ENCODE assay signal across 2 cellular contexts in the genomic region with DNA sequence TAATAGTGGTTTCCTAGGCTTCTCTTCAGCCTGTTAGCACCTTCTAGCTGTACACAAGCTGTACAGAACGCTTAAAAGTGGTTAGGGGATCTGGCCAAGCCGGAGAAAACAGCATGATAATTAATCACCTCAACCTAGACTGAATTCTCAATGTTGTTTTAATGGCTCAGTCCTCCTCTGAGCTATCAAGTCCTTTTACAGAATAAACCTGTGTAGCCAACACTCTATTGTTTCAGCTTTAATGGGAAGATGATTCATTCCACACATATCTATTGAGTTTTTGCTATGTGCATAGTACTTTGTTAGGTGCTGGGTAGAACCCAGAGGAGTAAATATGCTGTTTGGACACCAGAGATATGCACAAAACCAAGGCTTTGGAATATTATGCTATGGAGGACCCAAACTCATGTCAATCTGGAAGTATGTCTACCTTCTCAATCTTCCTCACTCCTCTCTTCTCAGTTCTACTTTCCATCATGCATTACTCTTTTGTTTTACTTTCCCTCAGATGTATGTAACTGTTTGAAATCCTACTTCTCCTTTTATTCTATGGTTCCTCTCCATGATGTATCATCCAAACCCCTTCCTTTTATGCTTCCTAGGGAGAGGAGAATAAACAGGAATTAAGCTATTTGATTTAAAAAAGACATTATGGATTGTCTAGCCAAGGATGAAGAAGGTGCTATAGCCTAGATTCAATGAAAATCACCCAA.
TF ChIP-seq lines count a peak whose summit lies in the region.

No MANE protein-coding gene starts in this region.

TF ChIP-seq in endothelial cell of umbilical vein, 7 proteins besides CTCF, POLR2A, EP300 and RAD21 (continued from another document):
- peak; percentile 28 for TF ChIP-seq FOS (IDR thresholded peaks at IDR 0.05; ENCODE audit: borderline replicate concordance, insufficient read depth, low read length)

TF ChIP-seq in HEK293T, 16 proteins besides CTCF, POLR2A, EP300 and RAD21 (continued from another document):
- TF ChIP-seq ELF4 (IDR thresholded peaks at IDR 0.05) (no peak), CTBP1 (IDR thresholded peaks at IDR 0.05; ENCODE audit: borderline replicate concordance) (no peak), TARDBP (IDR thresholded peaks at IDR 0.05) (no peak), SP1 (IDR thresholded peaks at IDR 0.05) (no peak), ZNF384 (IDR thresholded peaks at IDR 0.05) (no peak), NFRKB (IDR thresholded peaks at IDR 0.05) (no peak)
